1 cellular context compared by ENCODE assay signal in genomic region chr19:2719232-2719735, GRCh38.
TF ChIP-seq lines count a peak whose summit lies in the region.

No MANE protein-coding gene starts in this region.

TF ChIP-seq in H1, 55 proteins besides CTCF, POLR2A, EP300 and RAD21:
- no peak for TF ChIP-seq FOSL1 (IDR thresholded peaks at IDR 0.05; ENCODE audit: insufficient read depth, low read depth, low read length)
